ENCODE assay signal across 8 cellular contexts in the genomic region with DNA sequence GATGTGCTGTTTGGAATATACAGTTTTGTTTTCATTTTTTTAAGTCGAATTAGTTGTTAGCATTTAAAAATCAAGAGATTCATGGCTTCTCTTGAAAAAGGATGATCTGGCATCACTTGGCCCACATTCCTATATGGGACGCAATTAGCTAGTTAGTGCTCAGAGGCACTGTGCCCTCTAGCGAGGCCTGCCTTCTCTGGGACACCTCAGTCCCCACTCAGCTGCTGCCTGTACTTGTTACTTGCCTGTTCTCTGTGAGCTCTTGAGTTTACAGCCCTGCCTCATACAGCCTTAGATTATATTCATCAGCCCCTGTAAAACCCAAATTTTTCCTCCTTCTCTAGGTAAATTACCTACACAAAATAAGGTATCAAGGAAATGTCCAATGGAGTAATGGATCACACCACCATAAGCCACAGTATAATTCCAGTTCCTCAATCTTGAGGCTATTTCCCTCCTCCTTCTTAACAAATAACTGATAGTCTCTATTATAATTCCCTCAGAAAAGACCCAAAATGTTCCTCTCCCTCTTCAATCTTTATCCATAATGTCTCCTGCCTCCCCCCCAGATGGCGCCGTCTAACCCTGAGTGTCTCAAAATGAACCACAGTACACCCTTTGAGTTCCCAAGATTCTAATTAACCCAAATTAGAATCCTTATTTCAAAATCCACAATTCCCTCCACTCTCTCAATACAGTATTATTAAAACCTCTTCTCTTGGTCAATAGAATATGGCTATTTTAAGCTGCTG. TPM values are rescaled to one million over a fixed set of nuclear protein-coding genes. Genes with fewer than 3 reads are reported as not detected.
DNase-seq lines count a peak whose midpoint lies in the region; ATAC-seq and TF ChIP-seq lines count a peak whose summit lies in the region.

No MANE protein-coding gene starts in this region.

- TF ChIP-seq POLR2A in gastrocnemius medialis (IDR thresholded peaks at IDR 0.05): no peak

- no peak for ATAC-seq in GM21737 (IDR thresholded peaks at IDR 0.05; ENCODE audit: unreplicated experiment)
- ATAC-seq in gastrocnemius medialis: no peak

- H3K27me3 ChIP-seq in gastrocnemius medialis: no peaks in the 10 kb centered on the region

- intact Hi-C loops in gastrocnemius medialis (cut with DNase I; ENCODE audit: low total_unique reads): no loop called here

- H3K9me3 ChIP-seq in gastrocnemius medialis: no peaks in the 10 kb centered on the region

- peaks cover 6 to 10% of the 10 kb centered on the region in 2 donors for H3K4me1 ChIP-seq in gastrocnemius medialis

- H3K4me3 ChIP-seq in WI38 (ENCODE audit: low read depth, low read length): peak overlapping the region; percentile 88
- peak overlapping the region; percentile 93 for H3K4me3 ChIP-seq in fibroblast of the aortic adventitia (ENCODE audit: low read depth, low read length)
- H3K4me3 ChIP-seq in gastrocnemius medialis: no peak overlapping the region

- DNase-seq in EH (ENCODE audit: low read depth) (peak; percentile 62), LHCN-M2 (ENCODE audit: low read depth) (peak; percentile 61), fibroblast of the aortic adventitia (ENCODE audit: low read depth) (peak; percentile 42), SW480 (ENCODE audit: low spot score) (no peak), gastrocnemius medialis (no peak)
- peak; percentile 8 for DNase-seq in stimulated activated naive CD4-positive, alpha-beta T cell treated with Interleukin-2 at 50 U/mL for 16 hours (lab: John Stamatoyannopoulos, UW)

- in situ Hi-C loops in gastrocnemius medialis (cut with MboI; ENCODE audit: low sequenced_read_pairs in 4 of 4): no loop called here

- H3K27ac ChIP-seq in gastrocnemius medialis: no peak overlapping the region

- H3K36me3 ChIP-seq in gastrocnemius medialis: peaks cover 0 to 10% of the 10 kb centered on the region in 2 donors

- peak; percentile 52 for TF ChIP-seq CTCF in WI38 (IDR thresholded peaks at IDR 0.05; ENCODE audit: low read depth, low read length)
- peak; percentile 43 for TF ChIP-seq CTCF in fibroblast of the aortic adventitia (IDR thresholded peaks at IDR 0.05; ENCODE audit: insufficient read depth, low read length)
- TF ChIP-seq CTCF in gastrocnemius medialis (IDR thresholded peaks at IDR 0.05 in 4 of 5, conservative IDR thresholded peaks at IDR 0.05 in 1 of 5): no peak

RNA-seq across cellular contexts. Expression of a gene that starts 2.7 kb away (rescaled TPM):
- total RNA-seq in LHCN-M2 (2014; rRNA removed) (41.7 and 53.6 TPM in 2 replicates), fibroblast of the aortic adventitia (ENCODE audit: low replicate concordance) (31.6 and 57.8 TPM in 2 replicates), gastrocnemius medialis (1 to 10 TPM; 3.8 to 9.7 (median 7.3) TPM)
- 26.5 TPM for polyA plus RNA-seq in LHCN-M2 (2012)

Comparison
In these comparisons a context has a peak if more than half of its experiments do, and no peak if none do; other contexts are left out.
1. DNase-seq: peak in EH (single experiment), LHCN-M2 (single experiment), fibroblast of the aortic adventitia (single experiment) and stimulated activated naive CD4-positive, alpha-beta T cell treated with Interleukin-2 at 50 U/mL for 16 hours (single experiment); none in SW480 (single experiment) and gastrocnemius medialis (0 of 2).
2. H3K4me3 ChIP-seq: peak in WI38 (single experiment) and fibroblast of the aortic adventitia (single experiment); none in gastrocnemius medialis (0 of 4).
3. CTCF ChIP-seq: peak in WI38 (single experiment) and fibroblast of the aortic adventitia (single experiment); none in gastrocnemius medialis (0 of 5).